In the genomic region with DNA sequence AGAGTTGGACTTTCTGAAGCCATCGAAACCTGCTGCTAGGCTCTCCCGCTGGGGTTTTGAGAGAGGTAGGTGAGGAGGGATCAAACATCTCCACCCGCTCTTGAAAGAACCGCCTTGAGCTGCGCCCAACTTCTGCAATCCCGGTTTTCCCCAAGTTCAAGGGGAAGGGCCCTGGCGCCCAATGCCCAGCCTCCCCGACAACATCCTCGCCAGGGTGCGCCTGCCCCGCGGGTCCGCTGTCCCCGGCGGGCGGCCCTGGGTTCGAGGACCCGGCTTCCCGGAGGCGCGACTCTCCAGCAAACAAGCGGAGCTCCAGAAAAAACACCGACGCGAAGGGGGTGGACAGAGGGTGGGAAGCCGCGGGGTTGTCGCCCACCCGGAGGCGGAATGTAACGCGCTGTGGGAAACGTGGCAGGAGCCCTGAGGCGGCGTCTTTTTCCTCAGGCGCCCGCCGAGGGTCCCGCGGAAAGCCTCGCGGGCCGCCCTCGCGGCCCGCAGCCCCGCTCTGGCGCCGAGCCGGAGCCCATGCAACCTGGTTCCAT, we compare ENCODE assay signal across 8 cellular contexts. TPM values are rescaled to one million over a fixed set of nuclear protein-coding genes. Genes with fewer than 3 reads are reported as not detected.
DNase-seq lines count a peak whose midpoint lies in the region; ATAC-seq, FAIRE-seq and TF ChIP-seq lines count a peak whose summit lies in the region.

No MANE protein-coding gene starts in this region.

- SMC1A ChIA-PET in GM12878 (lab: Charles Lee; ENCODE audit: uncharacterized antibody, unreplicated experiment), result interaction anchor here (1.4 to 3.9 kb wide), 2 partner anchors 13 to 206 kb away, joined by 4 to 41 read pairs; no protein-coding TSS in a partner anchor

- DNase-seq in NCI-H2107 (lab: John Stamatoyannopoulos, UW) (peak; percentile 29), NCI-H2107 treated with DMSO at 0.1 percent for 48 hours (lab: John Stamatoyannopoulos, UW; ENCODE audit: unreplicated experiment) (no peak), RPMI8226 (peak; percentile 38), GM12878 (ENCODE audit: low read depth, low spot score) (no peak), NCI-H446 treated with DMSO at 0.1 percent for 48 hours (lab: John Stamatoyannopoulos, UW) (no peak)

- intact Hi-C loops in GM12878 (cut with micrococcal nuclease; ENCODE audit: unreplicated experiment), result loop anchor here (2.0 to 10.0 kb wide), 3 partner anchors 170 to 237 kb away; a partner anchor contains a TSS

- CTCF ChIA-PET in GM12878 (lab: Yijun Ruan, JAX), result interaction anchor here (4.0 kb wide), 1 partner anchor 14 kb away, joined by 17 read pairs; no protein-coding TSS in a partner anchor

- peak overlapping the region; percentile 90 for H3K4me2 ChIP-seq in GM12878 (ENCODE audit: control insufficient read depth, insufficient read depth)
- H3K4me2 ChIP-seq in skeletal muscle satellite cell (ENCODE audit: low read length), result peak overlapping the region; percentile 90

- H3K36me3 ChIP-seq in GM12878 (ENCODE audit: control insufficient read depth in 2 of 2, insufficient read depth in 2 of 2, low read length in 1 of 2) (peaks cover 0 to 10% of the 10 kb centered on the region in 2 experiments; a peak in 2 of 4 replicates), iPS-18a (ENCODE audit: control insufficient read depth, low read depth, low read length) (peaks cover 16% of the 10 kb centered on the region), skeletal muscle satellite cell (ENCODE audit: insufficient read depth, low read length) (peaks cover 8% of the 10 kb centered on the region)

- H2AFZ ChIP-seq in GM12878 (ENCODE audit: control insufficient read depth, low read depth, low read length), result peak overlapping the region; percentile 53

- ATAC-seq in HG02870 (IDR thresholded peaks at IDR 0.05; ENCODE audit: unreplicated experiment) (peak; percentile 4), GM12878 (peak; percentile 13)

- TF ChIP-seq CTCF in GM12878 (IDR thresholded peaks at IDR 0.05 in 2 of 3, conservative IDR thresholded peaks at IDR 0.05 in 1 of 3; ENCODE audit: control insufficient read depth in 2 of 3, extremely low read depth in 1 of 3, insufficient read depth in 1 of 3, low read depth in 3 of 3, low read length in 3 of 3), result no peak

- peaks cover 55% of the 10 kb centered on the region for H3K79me2 ChIP-seq in GM12878 (ENCODE audit: control insufficient read depth, insufficient read depth, low read length)

- H3K9me3 ChIP-seq in GM12878 (replicated peaks; ENCODE audit: control insufficient read depth, insufficient read depth, low read length) (no peaks in the 10 kb centered on the region), iPS-18a (ENCODE audit: control insufficient read depth, low read depth, low read length) (no peaks in the 10 kb centered on the region), skeletal muscle satellite cell (replicated peaks; ENCODE audit: low read length) (no peaks in the 10 kb centered on the region)

- POLR2A ChIA-PET in GM12878 (lab: Charles Lee), result interaction anchor here (0.7 to 1.0 kb wide), 2 partner anchors 13 to 169 kb away, joined by 3 read pairs; no protein-coding TSS in a partner anchor

- no TSS peak for BruUV-seq in GM12878 (replicated peaks; lab: Mats Ljungman, UMichigan)

- H3K27ac ChIP-seq in GM12878 (ENCODE audit: control insufficient read depth, insufficient read depth), result peak overlapping the region; percentile 70
- no peak overlapping the region for H3K27ac ChIP-seq in iPS-18a (ENCODE audit: low read length)

- no peak for TF ChIP-seq POLR2A in GM12878 (IDR thresholded peaks at IDR 0.05; ENCODE audit: low read depth, low read length)

- H3K27me3 ChIP-seq in GM12878 (replicated peaks in 1 of 2; ENCODE audit: control insufficient read depth in 2 of 2, insufficient read depth in 2 of 2, low read length in 1 of 2) (no peaks in the 10 kb centered on the region), iPS-18a (ENCODE audit: control insufficient read depth, insufficient read depth, low read length) (peaks cover 13% of the 10 kb centered on the region), skeletal muscle satellite cell (ENCODE audit: control insufficient read depth, insufficient read depth, low read length) (no peaks in the 10 kb centered on the region)

- FAIRE-seq in GM12878 (lab: Jason Lieb, UNC), result no peak

- H3K4me1 ChIP-seq in GM12878 (ENCODE audit: control insufficient read depth, insufficient read depth, low read length) (peaks cover 4% of the 10 kb centered on the region), iPS-18a (ENCODE audit: control insufficient read depth, low read depth, low read length) (peaks cover 10% of the 10 kb centered on the region), skeletal muscle satellite cell (ENCODE audit: control insufficient read depth, insufficient read depth, low read length) (peaks cover 7% of the 10 kb centered on the region)

- H3K9ac ChIP-seq in GM12878 (ENCODE audit: control insufficient read depth, insufficient read depth, low read length) (peak overlapping the region; percentile 93), iPS-18a (ENCODE audit: low read length) (peak overlapping the region; percentile 81), skeletal muscle satellite cell (ENCODE audit: low read depth, low read length) (peak overlapping the region; percentile 93)

- in situ Hi-C loops in GM12878 (cut with MboI), result loop anchor here (5.0 to 25.0 kb wide), 2 partner anchors 170 to 1875 kb away; a partner anchor contains a TSS

- TF ChIP-seq RAD21 in GM12878 (IDR thresholded peaks at IDR 0.05; ENCODE audit: insufficient read depth, low read depth, low read length), result no peak

- RAD21 ChIA-PET in GM12878 (lab: Charles Lee; ENCODE audit: unreplicated experiment), result interaction anchor here (0.8 kb wide), 1 partner anchor 14 kb away, joined by 3 read pairs; no protein-coding TSS in a partner anchor

- WGBS in GM12878 (ENCODE audit: insufficient coverage, insufficient replicate concordance, low lambda C conversion rate, missing lambda C conversion rate), result 1% methylated on average over 45 of the region's 50 CpGs

- no peak for TF ChIP-seq EP300 in GM12878 (IDR thresholded peaks at IDR 0.05; ENCODE audit: borderline replicate concordance in 1 of 2, control insufficient read depth in 1 of 2, low read depth in 2 of 2, low read length in 2 of 2)

- peak overlapping the region; percentile 100 for H3K4me3 ChIP-seq in GM12878
- H3K4me3 ChIP-seq in iPS-18a (ENCODE audit: low read length), result peak overlapping the region; percentile 90
- H3K4me3 ChIP-seq in skeletal muscle satellite cell (ENCODE audit: low read length), result peak overlapping the region; percentile 73

- H4K20me1 ChIP-seq in GM12878 (ENCODE audit: control insufficient read depth, insufficient read depth), result no peaks in the 10 kb centered on the region

TF ChIP-seq in GM12878, 131 proteins besides CTCF, POLR2A, EP300 and RAD21:
- TF ChIP-seq EED (IDR thresholded peaks at IDR 0.05; ENCODE audit: low read depth) (0 out of 2 replicates have a peak, but pooled peaks have one; percentile 3), POLR2AphosphoS2 (IDR thresholded peaks at IDR 0.05; ENCODE audit: low read depth, low read length) (0 out of 2 replicates have a peak, but pooled peaks have one; percentile 14), RCOR1 (conservative IDR thresholded peaks at IDR 0.05; ENCODE audit: low read depth, low read length) (no peak), RAD51 (IDR thresholded peaks at IDR 0.05) (no peak)
- TF ChIP-seq, protein P1, sequence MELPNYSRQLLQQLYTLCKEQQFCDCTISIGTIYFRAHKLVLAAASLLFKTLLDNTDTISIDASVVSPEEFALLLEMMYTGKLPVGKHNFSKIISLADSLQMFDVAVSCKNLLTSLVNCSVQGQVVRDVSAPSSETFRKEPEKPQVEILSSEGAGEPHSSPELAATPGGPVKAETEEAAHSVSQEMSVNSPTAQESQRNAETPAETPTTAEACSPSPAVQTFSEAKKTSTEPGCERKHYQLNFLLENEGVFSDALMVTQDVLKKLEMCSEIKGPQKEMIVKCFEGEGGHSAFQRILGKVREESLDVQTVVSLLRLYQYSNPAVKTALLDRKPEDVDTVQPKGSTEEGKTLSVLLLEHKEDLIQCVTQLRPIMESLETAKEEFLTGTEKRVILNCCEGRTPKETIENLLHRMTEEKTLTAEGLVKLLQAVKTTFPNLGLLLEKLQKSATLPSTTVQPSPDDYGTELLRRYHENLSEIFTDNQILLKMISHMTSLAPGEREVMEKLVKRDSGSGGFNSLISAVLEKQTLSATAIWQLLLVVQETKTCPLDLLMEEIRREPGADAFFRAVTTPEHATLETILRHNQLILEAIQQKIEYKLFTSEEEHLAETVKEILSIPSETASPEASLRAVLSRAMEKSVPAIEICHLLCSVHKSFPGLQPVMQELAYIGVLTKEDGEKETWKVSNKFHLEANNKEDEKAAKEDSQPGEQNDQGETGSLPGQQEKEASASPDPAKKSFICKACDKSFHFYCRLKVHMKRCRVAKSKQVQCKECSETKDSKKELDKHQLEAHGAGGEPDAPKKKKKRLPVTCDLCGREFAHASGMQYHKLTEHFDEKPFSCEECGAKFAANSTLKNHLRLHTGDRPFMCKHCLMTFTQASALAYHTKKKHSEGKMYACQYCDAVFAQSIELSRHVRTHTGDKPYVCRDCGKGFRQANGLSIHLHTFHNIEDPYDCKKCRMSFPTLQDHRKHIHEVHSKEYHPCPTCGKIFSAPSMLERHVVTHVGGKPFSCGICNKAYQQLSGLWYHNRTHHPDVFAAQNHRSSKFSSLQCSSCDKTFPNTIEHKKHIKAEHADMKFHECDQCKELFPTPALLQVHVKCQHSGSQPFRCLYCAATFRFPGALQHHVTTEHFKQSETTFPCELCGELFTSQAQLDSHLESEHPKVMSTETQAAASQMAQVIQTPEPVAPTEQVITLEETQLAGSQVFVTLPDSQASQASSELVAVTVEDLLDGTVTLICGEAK (IDR thresholded peaks at IDR 0.05; ENCODE audit: borderline replicate concordance), result 0 out of 2 replicates have a peak, but pooled peaks have one; percentile 9

RNA-seq across cellular contexts. Expression of a gene that starts 0.6 kb away (rescaled TPM):
- total RNA-seq in GM12878 (2013; cell fraction: nucleolus; rRNA removed), result 50.1 and 56.6 TPM in 2 replicates
- total RNA-seq in GM12878 (2014; rRNA removed) (23.3 and 32.7 TPM in 2 replicates), GM12878 (2014; rRNA removed; fragmentation: Illumina TruSeq; extraction: Trizol) (30.8 and 31.7 TPM in 2 replicates), GM12878 (2021) (27.7 and 28.6 TPM in 2 replicates)
- 13.5 TPM for polyA plus RNA-seq in GM12878 (2011; ENCODE audit: low read depth)
- polyA plus RNA-seq in GM12878 (2011; rRNA removed) (74.4 and 102 TPM in 2 replicates), GM12878 (2014; fragmentation: Illumina TruSeq; extraction: Trizol) (37.9 and 49.3 TPM in 2 replicates), GM12878 (2014; fragmentation: Nextera tagmentation; extraction: Ambion mirVana) (10 to 100 TPM; 15.7 to 26.3 TPM), GM12878 (2014; rRNA removed) (24.9 and 39.9 TPM in 2 replicates), GM12878 (2016; fragmentation: Nextera tagmentation; extraction: Ambion mirVana) (10 to 100 TPM; 47.5 to 49.9 TPM)
- polyA plus RNA-seq in GM12878 (2011; cell fraction: cytosol; rRNA removed), result 32.5 and 40.9 TPM in 2 replicates
- 33.0 and 34.4 TPM in 2 replicates for polyA plus RNA-seq in GM12878 (2011; cell fraction: nucleus; rRNA removed)
- 20.5 and 29.4 TPM in 2 replicates for polyA plus RNA-seq in GM12878 (2012)
- polyA minus RNA-seq in GM12878 (2011; rRNA and poly(A)+ RNA removed), result 21.1 and 21.6 TPM in 2 replicates
- 11.8 and 13.4 TPM in 2 replicates for polyA minus RNA-seq in GM12878 (2011; cell fraction: cytosol; rRNA and poly(A)+ RNA removed)
- 34.6 and 51.2 TPM in 2 replicates for polyA minus RNA-seq in GM12878 (2011; cell fraction: nucleus; rRNA and poly(A)+ RNA removed)
- 29.1 and 31.7 TPM in 2 replicates for total RNA-seq in skeletal muscle satellite cell (2012; rRNA removed)

Comparison
In these comparisons a context has a peak if more than half of its experiments do, and no peak if none do; other contexts are left out.
1. DNase-seq: peak in NCI-H2107 (single experiment) and RPMI8226 (single experiment); none in NCI-H2107 treated with DMSO at 0.1 percent for 48 hours (single experiment), GM12878 (single experiment) and NCI-H446 treated with DMSO at 0.1 percent for 48 hours (single experiment).
2. Peak in every context shown above with its lines, with median percentiles within 50 percentile points of each other: H3K4me3 ChIP-seq and H3K9ac ChIP-seq.